8 cellular contexts compared by ENCODE assay signal in the genomic region with DNA sequence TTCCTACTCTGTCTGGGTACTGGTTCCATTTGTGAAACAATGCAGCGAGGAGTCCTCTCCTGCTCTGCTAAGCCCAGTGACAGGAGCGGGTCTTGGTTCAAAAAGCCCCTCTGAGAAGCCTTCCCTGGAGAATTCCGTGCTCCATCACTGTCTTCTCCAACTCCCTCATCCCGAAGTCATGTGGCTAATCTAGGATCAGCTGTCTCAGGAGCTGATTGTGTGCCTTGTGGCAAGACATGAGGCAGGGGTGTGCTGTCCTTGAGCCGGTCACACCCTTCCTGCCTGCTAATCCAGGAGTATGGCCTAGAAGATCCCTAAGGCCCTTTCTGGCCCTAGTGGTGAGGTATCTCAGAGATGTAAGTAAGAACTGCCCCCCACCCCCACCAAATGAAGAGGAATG.
"Had no signal": no experiment of that assay in that cellular context is flagged by ENCODE, and none has a peak within 500 bp of the region (broad histone marks: within the 10 kb centered on the region; RNA-seq: fewer than 3 reads in every experiment).

No MANE protein-coding gene starts in this region.

- H3K4me1 ChIP-seq: HAP-1 had no signal

- H3K4me3 Mint-ChIP-seq: GM23338, H9, HFFc6 had no signal

- H2AFZ ChIP-seq: GM23248, GM23338 had no signal

- H3K9me3 Mint-ChIP-seq: GM23338, H9, HFFc6 had no signal

- H3K4me2 ChIP-seq: GM23338 had no signal

- DNase-seq: GM23248, GOT3, H7, H9, HCEC 1CT, HFFc6 had no signal

- H3K4me3 ChIP-seq: GM23248, GM23338, HAP-1 had no signal

- H3K9ac ChIP-seq: GM23248 had no signal

- H3K36me3 ChIP-seq: HAP-1 had no signal

- H3K9me3 ChIP-seq: HAP-1 had no signal

- H3K27ac Mint-ChIP-seq: GM23338, H9, HFFc6 had no signal

- H3K27ac ChIP-seq: GM23248 had no signal
